In the genomic region with DNA sequence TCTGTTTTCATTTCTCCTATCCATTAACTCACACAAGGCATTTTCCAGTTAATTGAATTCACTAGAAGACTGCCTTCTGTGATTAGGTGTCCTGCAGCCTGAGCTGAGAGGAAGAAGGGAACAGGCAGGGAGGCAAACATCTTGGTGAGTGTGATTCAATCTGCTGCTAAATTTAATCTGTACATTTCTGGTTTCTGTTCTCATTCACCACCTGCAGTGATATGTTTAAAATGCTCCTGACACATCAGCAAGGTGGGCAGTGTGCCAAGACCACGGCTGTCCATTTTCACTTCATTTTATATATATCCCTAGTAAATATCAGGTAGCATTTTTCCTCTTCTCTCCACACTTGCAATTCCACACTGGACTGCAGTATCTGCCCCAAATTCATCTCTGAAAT, we compare ENCODE assay signal across 10 cellular contexts.
A peak's percentile ranks its signal among the peaks of the same experiment; 100 is the strongest.
DNase-seq lines count a peak whose midpoint lies in the region; ATAC-seq and TF ChIP-seq lines count a peak whose summit lies in the region.
"Had no signal": no experiment of that assay in that cellular context is flagged by ENCODE, and none has a peak within 500 bp of the region (broad histone marks: within the 10 kb centered on the region; RNA-seq: fewer than 3 reads in every experiment).

No MANE protein-coding gene starts in this region.

- no peak overlapping the region for H3K4me3 ChIP-seq in GM12864 (ENCODE audit: low read depth, low read length)
- H3K4me3 ChIP-seq in astrocyte of the spinal cord (ENCODE audit: low read depth, low read length), result no peak overlapping the region
- H3K4me3 ChIP-seq: BLaER1, K562 had no signal

- in situ Hi-C loops in astrocyte of the spinal cord (cut with HindIII; ENCODE audit: low sequenced_read_pairs), result no loop called here

- TF ChIP-seq CTCF in GM12864 (IDR thresholded peaks at IDR 0.05; ENCODE audit: low read depth, low read length, missing control alignments) (no peak), astrocyte of the spinal cord (IDR thresholded peaks at IDR 0.05; ENCODE audit: low read depth, low read length) (no peak)

- DNase-seq in GM12864 (ENCODE audit: low read depth) (peak; percentile 42), astrocyte of the spinal cord (ENCODE audit: low read depth, low spot score) (peak; percentile 48), AG20443 (ENCODE audit: low spot score) (no peak), DMS79 (lab: John Stamatoyannopoulos, UW) (no peak), NCI-H2107 treated with DMSO at 0.1 percent for 48 hours (lab: John Stamatoyannopoulos, UW; ENCODE audit: unreplicated experiment) (no peak)

- peak; percentile 91 for ATAC-seq in GM21367 (IDR thresholded peaks at IDR 0.05; ENCODE audit: unreplicated experiment)
- ATAC-seq in HG03378 (IDR thresholded peaks at IDR 0.05; ENCODE audit: unreplicated experiment), result peak; percentile 91
- ATAC-seq in HG02623 (IDR thresholded peaks at IDR 0.05; ENCODE audit: unreplicated experiment), result no peak
- ATAC-seq: K562 had no signal

Comparison
In these comparisons a context has a peak if more than half of its experiments do, and no peak if none do; other contexts are left out.
1. DNase-seq: peak in GM12864 (single experiment) and astrocyte of the spinal cord (single experiment); none in AG20443 (single experiment), DMS79 (single experiment) and NCI-H2107 treated with DMSO at 0.1 percent for 48 hours (single experiment).